In the genomic region with DNA sequence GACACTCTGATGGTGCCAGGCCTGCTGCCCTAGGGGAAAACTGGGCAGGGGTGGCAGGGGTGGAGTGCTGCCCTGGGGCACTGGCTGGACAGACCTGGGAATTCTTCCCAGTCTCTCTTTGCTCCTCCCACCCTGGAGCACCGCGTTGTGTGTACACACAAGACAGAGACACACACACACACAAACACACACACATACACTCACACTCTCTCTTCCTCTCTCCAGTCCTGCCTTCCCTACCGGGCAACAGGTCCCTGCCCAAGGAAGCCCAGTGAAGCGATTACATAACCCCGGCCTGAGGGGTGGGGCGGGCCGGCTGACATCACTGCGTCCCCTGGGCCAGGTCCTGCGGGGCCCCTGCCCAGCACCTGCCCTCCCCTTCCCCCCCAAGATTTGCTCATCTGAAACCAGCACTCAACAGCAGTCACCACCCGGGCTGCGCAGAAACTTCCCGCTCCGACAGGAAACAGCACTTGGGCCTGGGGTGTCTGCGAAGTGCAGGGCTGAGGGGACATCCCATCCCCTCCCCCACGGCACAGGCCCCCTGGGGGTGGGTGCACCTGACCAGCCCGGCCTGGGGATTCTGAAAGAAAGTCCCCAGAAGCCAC, we compare ENCODE assay signal across 8 cellular contexts.
DNase-seq lines count a peak whose midpoint lies in the region; TF ChIP-seq lines count a peak whose summit lies in the region.

No MANE protein-coding gene starts in this region.

- POLR2A ChIA-PET in HEK293T (lab: Yijun Ruan, JAX) = interaction anchor here (0.9 to 1.4 kb wide), 3 partner anchors 10 to 15 kb away, joined by 3 to 10 read pairs (median 4); no protein-coding TSS in a partner anchor

- no peaks in the 10 kb centered on the region for H3K27me3 ChIP-seq in layer of hippocampus (ENCODE audit: control insufficient read depth, insufficient read depth, low read length)

- no peak for TF ChIP-seq CTCF in WI38 (IDR thresholded peaks at IDR 0.05; ENCODE audit: low read depth, low read length)

- peak; percentile 67 for DNase-seq in AG20443 (ENCODE audit: low spot score)
- DNase-seq in GM19240 (ENCODE audit: insufficient read length, low spot score) = peak; percentile 44
- peak; percentile 84 for DNase-seq in NAMALWA (ENCODE audit: low spot score)
- DNase-seq in stimulated activated CD4-positive, alpha-beta T cell treated with anti-CD3 and anti-CD28 coated beads, Interleukin-1b, Interleukin-23, amount 100 ng/mL, for 4 hours (ENCODE audit: low read depth in 2 of 2) = peak; percentile 39 to 46
- DNase-seq in HEK293T (ENCODE audit: extremely low spot score) = no peak

- peak overlapping the region; percentile 93 for H3K27ac ChIP-seq in cingulate gyrus (ENCODE audit: low read depth, low read length)
- H3K27ac ChIP-seq in layer of hippocampus (ENCODE audit: low read depth, low read length) = peak overlapping the region; percentile 95

- CTCF ChIA-PET in HEK293T (lab: Yijun Ruan, JAX) = interaction anchor here (0.6 kb wide), 2 partner anchors 104 to 208 kb away, joined by 4 to 6 read pairs; no protein-coding TSS in a partner anchor

- H3K4me3 ChIP-seq in WI38 (ENCODE audit: low read depth, low read length) = peak overlapping the region; percentile 84

TF ChIP-seq in HEK293T, 16 proteins besides CTCF, POLR2A, EP300 and RAD21:
- TF ChIP-seq SP1 (IDR thresholded peaks at IDR 0.05) (no peak), LEF1 (IDR thresholded peaks at IDR 0.05; ENCODE audit: borderline replicate concordance) (no peak), TARDBP (IDR thresholded peaks at IDR 0.05) (no peak), ARNT (IDR thresholded peaks at IDR 0.05) (no peak)
TF ChIP-seq in HEK293T: peak in this region for 0.
